In the genomic region with DNA sequence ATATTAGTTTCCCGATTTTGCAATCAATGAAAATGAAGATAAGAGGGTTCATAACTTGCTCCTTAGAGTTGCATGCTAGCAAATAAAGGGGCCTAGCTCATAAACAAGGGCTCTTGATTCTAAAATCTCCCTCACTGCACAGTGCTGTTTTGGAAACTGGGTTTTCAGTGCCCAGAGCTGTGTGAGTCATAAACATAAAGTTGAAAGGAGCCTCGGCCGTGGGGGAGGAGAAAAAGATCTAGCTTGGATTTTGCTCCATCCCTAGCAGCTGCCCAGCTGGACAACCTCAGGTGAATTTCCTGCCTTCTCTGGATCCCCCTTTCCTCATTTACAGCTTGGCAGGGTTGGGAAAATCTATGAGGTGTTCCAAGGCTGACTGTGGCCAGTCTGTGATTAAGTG, we compare ENCODE assay signal across 21 cellular contexts. TPM values are rescaled to one million over a fixed set of nuclear protein-coding genes. Genes with fewer than 3 reads are reported as not detected.
"Had no signal": no experiment of that assay in that cellular context is flagged by ENCODE, and none has a peak within 500 bp of the region (broad histone marks: within the 10 kb centered on the region; RNA-seq: fewer than 3 reads in every experiment).

No MANE protein-coding gene starts in this region.

- H3K9me3 ChIP-seq: esophagus muscularis mucosa, right atrium auricular region, tibial artery had no signal

- ATAC-seq: activated CD8-positive, alpha-beta T cell treated with anti-CD3 and anti-CD28 coated beads, Interleukin-2, amount 10 ng/mL, durations not matched to agents 7 days and 5 days had no signal

- H3K36me3 ChIP-seq: esophagus muscularis mucosa, right atrium auricular region, tibial artery had no signal

- H3K4me1 ChIP-seq: right atrium auricular region, tibial artery had no signal

- DNase-seq: activated CD4-positive, alpha-beta T cell treated with anti-CD3 and anti-CD28 coated beads, Interleukin-2, amount 10 ng/mL, durations not matched to agents 24 days and 14 days; activated CD8-positive, alpha-beta T cell treated with anti-CD3 and anti-CD28 coated beads, Interleukin-2, amount 10 ng/mL, durations not matched to agents 7 days and 5 days; activated naive CD4-positive, alpha-beta T cell treated with Interleukin-2 at 50 U/mL for 16 hours; activated T-cell treated with anti-CD3 and anti-CD28 coated beads, Interleukin-2, amount 50 U/mL, for 24 hours; aorta; effector CD8-positive, alpha-beta T cell; foreskin fibroblast; hypothalamus; islet precursor cell; midbrain; nephron progenitor cell; occipital lobe; stimulated activated CD4-positive, alpha-beta T cell treated with anti-CD3 and anti-CD28 coated beads, Interleukin-2, amount 100 ng/mL, for 24 hours; stimulated activated naive CD4-positive, alpha-beta T cell treated with Interleukin-2 at 50 U/mL for 16 hours; substantia nigra; T-helper 1 cell; T-helper 9 cell; tibial artery had no signal

- H3K4me3 ChIP-seq: esophagus muscularis mucosa, right atrium auricular region, tibial artery had no signal

- H3K27ac ChIP-seq: esophagus muscularis mucosa, right atrium auricular region, tibial artery had no signal

- H3K27me3 ChIP-seq: esophagus muscularis mucosa, right atrium auricular region, tibial artery had no signal

RNA-seq across cellular contexts. Expression of gene LYPD1, which starts 42.5 kb away (rescaled TPM):
- total RNA-seq: activated CD4-positive, alpha-beta T cell treated with anti-CD3 and anti-CD28 coated beads, Interleukin-2, amount 10 ng/mL, durations not matched to agents 24 days and 14 days; activated CD8-positive, alpha-beta T cell treated with anti-CD3 and anti-CD28 coated beads, Interleukin-2, amount 10 ng/mL, durations not matched to agents 7 days and 5 days; activated T-helper 2 cell treated with anti-CD3 and anti-CD28 coated beads, Interferon-gamma antibody, Interleukin-2, Interleukin-4, amounts not matched to agents 10 μg/mL and 5 μg/mL and 100 μg/mL, durations not matched to agents 14 hours and 24 hours and 36 hours had no signal
- polyA plus RNA-seq: aorta had no signal
